ENCODE assay signal across 14 cellular contexts in the genomic region with DNA sequence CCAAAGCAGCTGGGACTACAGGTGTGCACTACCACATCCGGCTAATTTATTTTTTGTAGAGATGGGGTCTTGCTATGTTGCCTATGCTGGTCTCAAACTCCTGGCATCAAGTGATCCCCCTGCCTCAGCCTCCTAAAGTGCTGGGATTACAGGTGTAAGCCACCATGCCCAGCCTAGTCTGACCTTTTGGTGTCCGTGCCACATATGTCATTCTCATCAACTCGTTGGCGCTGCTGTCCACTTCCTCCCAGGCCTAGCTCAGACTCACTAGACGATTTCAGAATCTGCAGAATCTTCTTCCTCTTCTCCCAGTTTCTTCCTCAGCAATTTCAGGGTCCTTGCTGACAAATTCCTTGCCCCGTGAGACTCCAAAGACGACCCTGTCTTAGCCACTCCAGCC.
"Had no signal": no experiment of that assay in that cellular context is flagged by ENCODE, and none has a peak within 500 bp of the region (broad histone marks: within the 10 kb centered on the region; RNA-seq: fewer than 3 reads in every experiment).

No MANE protein-coding gene starts in this region.

- H3K4me3 ChIP-seq: dorsolateral prefrontal cortex, esophagus muscularis mucosa, left lung, thyroid gland, uterus had no signal

- H3K27ac ChIP-seq: brain microvascular endothelial cell, esophagus muscularis mucosa, left lung, thyroid gland, uterus had no signal

- H3K4me3 Mint-ChIP-seq: activated naive CD4-positive, alpha-beta T cell treated with anti-CD3 and anti-CD28 coated beads, Interleukin-2, amount 50 U/mL, for 24 hours; memory B cell; nephron had no signal

- DNase-seq: activated CD4-positive, alpha-beta T cell treated with anti-CD3 and anti-CD28 coated beads, Interleukin-2, amount 50 U/mL, for 4 hours; brain microvascular endothelial cell; cerebellar nuclear complex; foreskin fibroblast; left lung; stimulated activated CD4-positive, alpha-beta T cell treated with anti-CD3 and anti-CD28 coated beads, Interleukin-4, amount 100 ng/mL, for 1 hour; thyroid gland; uterus had no signal

- H3K9me3 ChIP-seq: esophagus muscularis mucosa, left lung, thyroid gland, uterus had no signal

- H3K27me3 ChIP-seq: brain microvascular endothelial cell, dorsolateral prefrontal cortex, esophagus muscularis mucosa, left lung, thyroid gland, uterus had no signal

- H3K27me3 Mint-ChIP-seq: activated naive CD4-positive, alpha-beta T cell treated with anti-CD3 and anti-CD28 coated beads, Interleukin-2, amount 50 U/mL, for 24 hours; memory B cell had no signal

- H3K27ac Mint-ChIP-seq: nephron had no signal

- H3K9me3 Mint-ChIP-seq: activated naive CD4-positive, alpha-beta T cell treated with anti-CD3 and anti-CD28 coated beads, Interleukin-2, amount 50 U/mL, for 24 hours; memory B cell; nephron had no signal

- ATAC-seq: left lung, SK-N-SH treated with all-trans-retinoic acid at 6 μM for 48 hours had no signal

- H3K36me3 ChIP-seq: brain microvascular endothelial cell, left lung, thyroid gland, uterus had no signal
